ENCODE assay signal across 1 cellular context in genomic region chr2:223945755-223946154, GRCh38.
TF ChIP-seq lines count a peak whose summit lies in the region.

No MANE protein-coding gene starts in this region.

TF ChIP-seq in WTC11, 78 proteins besides CTCF, POLR2A, EP300 and RAD21 (continued from another document):
- no peak for TF ChIP-seq ERG (CRISPR knock-in tag; IDR thresholded peaks at IDR 0.05)
